30 cellular contexts compared by ENCODE assay signal in the genomic region with DNA sequence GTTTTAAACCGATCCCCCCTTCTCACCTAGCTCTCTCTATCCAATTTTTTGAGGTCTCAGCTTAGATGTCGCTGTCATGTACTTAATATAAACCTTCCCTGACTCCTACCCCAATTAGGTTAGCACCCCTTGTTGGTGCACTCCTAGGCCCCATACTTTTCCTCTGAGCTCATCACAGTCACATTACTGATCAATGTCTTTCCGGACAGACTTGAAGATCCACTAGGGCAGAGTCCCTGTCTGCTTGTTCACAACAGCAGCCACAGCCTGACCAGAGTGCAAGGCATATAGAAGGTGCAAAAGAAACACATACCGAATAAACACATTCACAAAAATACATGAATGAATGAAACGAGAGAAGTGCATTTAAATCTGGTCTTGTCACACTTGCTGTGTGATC.
"Had no signal": no experiment of that assay in that cellular context is flagged by ENCODE, and none has a peak within 500 bp of the region (broad histone marks: within the 10 kb centered on the region; RNA-seq: fewer than 3 reads in every experiment).

No MANE protein-coding gene starts in this region.

- H3K4me1 Mint-ChIP-seq: activated CD4-positive, alpha-beta T cell treated with anti-CD3 and anti-CD28 coated beads for 36 hours; activated CD4-positive, alpha-beta T cell treated with anti-CD3 and anti-CD28 coated beads, Interleukin-2, amount 10 ng/mL, durations not matched to agents 24 days and 14 days; activated CD8-positive, alpha-beta memory T cell treated with anti-CD3 and anti-CD28 coated beads, Interleukin-2, amount 10 ng/mL, durations not matched to agents 7 days and 5 days; activated naive CD4-positive, alpha-beta T cell treated with anti-CD3 and anti-CD28 coated beads, Interleukin-2, amount 50 U/mL, for 24 hours; activated naive CD8-positive, alpha-beta T cell treated with anti-CD3 and anti-CD28 coated beads for 36 hours; activated naive CD8-positive, alpha-beta T cell treated with anti-CD3 and anti-CD28 coated beads, Interleukin-2, amount 50 U/mL, for 24 hours had no signal

- H3K9me3 ChIP-seq: adrenal gland, body of pancreas, esophagus muscularis mucosa, gastrocnemius medialis, heart left ventricle had no signal

- H3K27me3 ChIP-seq: adrenal gland, body of pancreas, esophagus muscularis mucosa, foreskin keratinocyte, gastrocnemius medialis, heart left ventricle had no signal

- H3K4me3 Mint-ChIP-seq: activated CD4-positive, alpha-beta memory T cell treated with anti-CD3 and anti-CD28 coated beads for 36 hours; activated CD4-positive, alpha-beta T cell treated with anti-CD3 and anti-CD28 coated beads for 36 hours; activated CD4-positive, alpha-beta T cell treated with anti-CD3 and anti-CD28 coated beads, Interleukin-2, amount 10 ng/mL, durations not matched to agents 24 days and 14 days; activated CD8-positive, alpha-beta memory T cell treated with anti-CD3 and anti-CD28 coated beads, Interleukin-2, amount 10 ng/mL, durations not matched to agents 7 days and 5 days; activated CD8-positive, alpha-beta T cell treated with anti-CD3 and anti-CD28 coated beads, Interleukin-2, amount 10 ng/mL, durations not matched to agents 7 days and 5 days; activated naive CD4-positive, alpha-beta T cell treated with anti-CD3 and anti-CD28 coated beads for 36 hours; activated naive CD4-positive, alpha-beta T cell treated with anti-CD3 and anti-CD28 coated beads, Interleukin-2, amount 50 U/mL, for 24 hours; activated naive CD8-positive, alpha-beta T cell treated with anti-CD3 and anti-CD28 coated beads for 36 hours; activated naive CD8-positive, alpha-beta T cell treated with anti-CD3 and anti-CD28 coated beads, Interleukin-2, amount 50 U/mL, for 24 hours; activated T-helper 1 cell treated with anti-CD3 and anti-CD28 coated beads, Interleukin-12 subunit alpha, Interleukin-12 subunit beta, Interleukin-2, Interleukin-4 antibody, amounts not matched to agents 30 ng/mL and 10 ng/mL and 1 ng/mL, durations not matched to agents 14 hours and 24 hours and 36 hours had no signal

- H3K4me1 ChIP-seq: adrenal gland, foreskin keratinocyte, gastrocnemius medialis had no signal

- H3K36me3 ChIP-seq: adrenal gland, esophagus muscularis mucosa, gastrocnemius medialis, heart left ventricle had no signal

- DNase-seq: activated CD4-positive, alpha-beta memory T cell treated with anti-CD3 and anti-CD28 coated beads for 36 hours; activated CD4-positive, alpha-beta T cell treated with anti-CD3 and anti-CD28 coated beads for 36 hours; activated CD4-positive, alpha-beta T cell treated with anti-CD3 and anti-CD28 coated beads, Interleukin-2, amount 10 ng/mL, durations not matched to agents 24 days and 14 days; activated CD4-positive, CD25-positive, alpha-beta regulatory T cell; activated CD4-positive, CD25-positive, alpha-beta regulatory T cell treated with anti-CD3 and anti-CD28 coated beads, Interleukin-2, amount 50 U/mL, for 72 hours; activated CD8-positive, alpha-beta memory T cell treated with anti-CD3 and anti-CD28 coated beads, Interleukin-2, amount 10 ng/mL, durations not matched to agents 7 days and 5 days; activated CD8-positive, alpha-beta memory T cell treated with anti-CD3 and anti-CD28 coated beads, Interleukin-2, amount 50 U/mL, for 4 hours; activated CD8-positive, alpha-beta T cell treated with anti-CD3 and anti-CD28 coated beads, Interleukin-2, amount 10 ng/mL, durations not matched to agents 7 days and 5 days; activated effector memory CD4-positive, alpha-beta T cell treated with anti-CD3 and anti-CD28 coated beads, Interleukin-2, amount 50 U/mL, for 16 hours; activated naive CD4-positive, alpha-beta T cell treated with anti-CD3 and anti-CD28 coated beads for 36 hours; activated naive CD8-positive, alpha-beta T cell treated with anti-CD3 and anti-CD28 coated beads for 36 hours; activated naive CD8-positive, alpha-beta T cell treated with anti-CD3 and anti-CD28 coated beads, Interleukin-2, amount 50 U/mL, for 24 hours; activated T-cell treated with anti-CD3 and anti-CD28 coated beads, Interleukin-2, amount 50 U/mL, for 1 hour; activated T-cell treated with anti-CD3 and anti-CD28 coated beads, Interleukin-2, amount 50 U/mL, for 48 hours; adrenal gland; amygdala; aorta; body of pancreas; caudate nucleus; cortex of kidney; effector CD8-positive, alpha-beta T cell; foreskin keratinocyte; gastrocnemius medialis; glutamatergic neuron; heart left ventricle; T-helper 2 cell had no signal

- H3K27ac Mint-ChIP-seq: activated CD4-positive, alpha-beta memory T cell treated with anti-CD3 and anti-CD28 coated beads for 36 hours; activated CD4-positive, alpha-beta T cell treated with anti-CD3 and anti-CD28 coated beads for 36 hours; activated CD4-positive, alpha-beta T cell treated with anti-CD3 and anti-CD28 coated beads, Interleukin-2, amount 10 ng/mL, durations not matched to agents 24 days and 14 days; activated CD8-positive, alpha-beta memory T cell treated with anti-CD3 and anti-CD28 coated beads, Interleukin-2, amount 10 ng/mL, durations not matched to agents 7 days and 5 days; activated CD8-positive, alpha-beta T cell treated with anti-CD3 and anti-CD28 coated beads, Interleukin-2, amount 10 ng/mL, durations not matched to agents 7 days and 5 days; activated naive CD4-positive, alpha-beta T cell treated with anti-CD3 and anti-CD28 coated beads for 36 hours; activated naive CD4-positive, alpha-beta T cell treated with anti-CD3 and anti-CD28 coated beads, Interleukin-2, amount 50 U/mL, for 24 hours; activated naive CD8-positive, alpha-beta T cell treated with anti-CD3 and anti-CD28 coated beads for 36 hours; activated naive CD8-positive, alpha-beta T cell treated with anti-CD3 and anti-CD28 coated beads, Interleukin-2, amount 50 U/mL, for 24 hours; activated T-helper 1 cell treated with anti-CD3 and anti-CD28 coated beads, Interleukin-12 subunit alpha, Interleukin-12 subunit beta, Interleukin-2, Interleukin-4 antibody, amounts not matched to agents 30 ng/mL and 10 ng/mL and 1 ng/mL, durations not matched to agents 14 hours and 24 hours and 36 hours; activated T-helper 2 cell treated with anti-CD3 and anti-CD28 coated beads, Interferon-gamma antibody, Interleukin-2, Interleukin-4, amounts not matched to agents 10 μg/mL and 5 μg/mL and 100 μg/mL, durations not matched to agents 14 hours and 24 hours and 36 hours had no signal

- H3K9me3 Mint-ChIP-seq: activated CD4-positive, alpha-beta memory T cell treated with anti-CD3 and anti-CD28 coated beads for 36 hours; activated CD4-positive, alpha-beta T cell treated with anti-CD3 and anti-CD28 coated beads, Interleukin-2, amount 10 ng/mL, durations not matched to agents 24 days and 14 days; activated naive CD4-positive, alpha-beta T cell treated with anti-CD3 and anti-CD28 coated beads for 36 hours; activated naive CD4-positive, alpha-beta T cell treated with anti-CD3 and anti-CD28 coated beads, Interleukin-2, amount 50 U/mL, for 24 hours; activated naive CD8-positive, alpha-beta T cell treated with anti-CD3 and anti-CD28 coated beads for 36 hours; activated naive CD8-positive, alpha-beta T cell treated with anti-CD3 and anti-CD28 coated beads, Interleukin-2, amount 50 U/mL, for 24 hours; activated T-helper 1 cell treated with anti-CD3 and anti-CD28 coated beads, Interleukin-12 subunit alpha, Interleukin-12 subunit beta, Interleukin-2, Interleukin-4 antibody, amounts not matched to agents 30 ng/mL and 10 ng/mL and 1 ng/mL, durations not matched to agents 14 hours and 24 hours and 36 hours; activated T-helper 2 cell treated with anti-CD3 and anti-CD28 coated beads, Interferon-gamma antibody, Interleukin-2, Interleukin-4, amounts not matched to agents 10 μg/mL and 5 μg/mL and 100 μg/mL, durations not matched to agents 14 hours and 24 hours and 36 hours had no signal

- H3K4me3 ChIP-seq: adrenal gland, body of pancreas, esophagus muscularis mucosa, gastrocnemius medialis, heart left ventricle had no signal

- H3K36me3 Mint-ChIP-seq: activated CD4-positive, alpha-beta memory T cell treated with anti-CD3 and anti-CD28 coated beads for 36 hours; activated CD8-positive, alpha-beta memory T cell treated with anti-CD3 and anti-CD28 coated beads, Interleukin-2, amount 10 ng/mL, durations not matched to agents 7 days and 5 days; activated naive CD4-positive, alpha-beta T cell treated with anti-CD3 and anti-CD28 coated beads, Interleukin-2, amount 50 U/mL, for 24 hours; activated naive CD8-positive, alpha-beta T cell treated with anti-CD3 and anti-CD28 coated beads for 36 hours had no signal

- H3K27me3 Mint-ChIP-seq: activated CD4-positive, alpha-beta memory T cell treated with anti-CD3 and anti-CD28 coated beads for 36 hours; activated naive CD8-positive, alpha-beta T cell treated with anti-CD3 and anti-CD28 coated beads, Interleukin-2, amount 50 U/mL, for 24 hours had no signal

- H3K27ac ChIP-seq: adrenal gland, body of pancreas, esophagus muscularis mucosa, foreskin keratinocyte, gastrocnemius medialis, heart left ventricle had no signal
